ENCODE assay signal across 19 cellular contexts in genomic region chr16:85561248-85562101, GRCh38. TPM values are rescaled to one million over a fixed set of nuclear protein-coding genes. Genes with fewer than 3 reads are reported as not detected.
DNase-seq lines count a peak whose midpoint lies in the region; ATAC-seq and TF ChIP-seq lines count a peak whose summit lies in the region.
"Had no signal": no experiment of that assay in that cellular context is flagged by ENCODE, and none has a peak within 500 bp of the region (broad histone marks: within the 10 kb centered on the region; RNA-seq: fewer than 3 reads in every experiment).

No MANE protein-coding gene starts in this region.

- no peaks in the 10 kb centered on the region for H3K9me3 ChIP-seq in SK-N-SH
- H3K9me3 ChIP-seq in endodermal cell (ENCODE audit: control insufficient read depth, low read length): no peaks in the 10 kb centered on the region
- no peaks in the 10 kb centered on the region for H3K9me3 ChIP-seq in neural cell (ENCODE audit: low read length)
- no peaks in the 10 kb centered on the region for H3K9me3 ChIP-seq in upper lobe of left lung
- no peaks in the 10 kb centered on the region for H3K9me3 ChIP-seq in prostate gland

- H4K20me1 ChIP-seq in SK-N-SH (ENCODE audit: insufficient read depth) (peaks cover 90% of the 10 kb centered on the region), neural cell (ENCODE audit: insufficient read depth) (peaks cover 37% of the 10 kb centered on the region)

- POLR2A ChIA-PET in SK-N-SH (lab: Yijun Ruan, JAX): interaction anchor here (0.8 to 3.7 kb wide), 3 partner anchors 9 to 140 kb away, joined by 3 to 15 read pairs (median 3); no protein-coding TSS in a partner anchor

- H3K4me2 ChIP-seq in SK-N-SH (no peak overlapping the region), neural cell (ENCODE audit: low read length) (no peak overlapping the region)

- TF ChIP-seq CTCF in SK-N-SH (IDR thresholded peaks at IDR 0.05) (no peak), endodermal cell (conservative IDR thresholded peaks at IDR 0.05) (peak; percentile 18), neural cell (IDR thresholded peaks at IDR 0.05; ENCODE audit: poor library complexity, severe bottlenecking) (no peak), upper lobe of left lung (IDR thresholded peaks at IDR 0.05) (no peak), prostate gland (IDR thresholded peaks at IDR 0.05) (no peak)

- H3K9me2 ChIP-seq in SK-N-SH (no peaks in the 10 kb centered on the region), neural cell (ENCODE audit: insufficient read depth, low read length) (no peaks in the 10 kb centered on the region)

- CTCF ChIA-PET in SK-N-SH (lab: Yijun Ruan, JAX): interaction anchor here (0.5 to 5.9 kb wide), 17 partner anchors 10 to 446 kb away, joined by 3 to 51 read pairs (median 3); no protein-coding TSS in a partner anchor

- H3K4me3 Mint-ChIP-seq in endodermal cell: no peak overlapping the region

- H3K9ac ChIP-seq in SK-N-SH: no peak overlapping the region
- no peak overlapping the region for H3K9ac ChIP-seq in endodermal cell (ENCODE audit: extremely low read depth, low read length, poor library complexity, severe bottlenecking)
- H3K9ac ChIP-seq in neural cell (ENCODE audit: low read length): no peak overlapping the region

- intact Hi-C loops in prostate gland (cut with DNase I): no loop called here

- H3F3A ChIP-seq in SK-N-SH (replicated peaks; ENCODE audit: insufficient read depth) (peaks cover 11% of the 10 kb centered on the region), neural cell (ENCODE audit: insufficient read depth, low read length, poor library complexity, severe bottlenecking) (no peaks in the 10 kb centered on the region)

- H3K27ac Mint-ChIP-seq in endodermal cell: peak overlapping the region; percentile 77

- no peak for TF ChIP-seq POLR2A in upper lobe of left lung (IDR thresholded peaks at IDR 0.05)
- no peak for TF ChIP-seq POLR2A in prostate gland (IDR thresholded peaks at IDR 0.05)

- H3K27ac ChIP-seq in SK-N-SH (ENCODE audit: low read depth in 2 of 2, low read length in 1 of 2): peak overlapping the region in 1 of 2 experiments; percentile 89; a peak in 2 of 4 replicates
- H3K27ac ChIP-seq in endodermal cell (ENCODE audit: low read depth, low read length): peak overlapping the region; percentile 65
- no peak overlapping the region for H3K27ac ChIP-seq in neural cell (ENCODE audit: low read length)
- peak overlapping the region; percentile 38 to 86 (median 82) for H3K27ac ChIP-seq in upper lobe of left lung
- no peak overlapping the region for H3K27ac ChIP-seq in prostate gland
- H3K27ac ChIP-seq: 22Rv1, epithelial cell of prostate had no signal

- ATAC-seq in SK-N-SH treated with all-trans-retinoic acid at 6 μM for 48 hours: no peak
- no peak for ATAC-seq in upper lobe of left lung (ENCODE audit: low FRiP score in 2 of 2)
- ATAC-seq: sciatic nerve had no signal

- H2AFZ ChIP-seq in SK-N-SH (ENCODE audit: low read depth): no peak overlapping the region
- no peak overlapping the region for H2AFZ ChIP-seq in neural cell (ENCODE audit: low read depth, low read length)

- no peaks in the 10 kb centered on the region for H3K36me3 ChIP-seq in SK-N-SH (replicated peaks in 1 of 2; ENCODE audit: control insufficient read depth in 1 of 2, insufficient read depth in 2 of 2, low read length in 1 of 2)
- no peaks in the 10 kb centered on the region for H3K36me3 ChIP-seq in endodermal cell (ENCODE audit: control insufficient read depth, insufficient read depth, low read length)
- no peaks in the 10 kb centered on the region for H3K36me3 ChIP-seq in neural cell (ENCODE audit: insufficient read depth, low read length)
- no peaks in the 10 kb centered on the region for H3K36me3 ChIP-seq in upper lobe of left lung
- H3K36me3 ChIP-seq in prostate gland: no peaks in the 10 kb centered on the region

- H3K4me1 Mint-ChIP-seq in endodermal cell: peaks cover 48% of the 10 kb centered on the region

- DNase-seq in SK-N-SH: no peak
- DNase-seq in endodermal cell: no peak
- DNase-seq in upper lobe of left lung: no peak
- no peak for DNase-seq in activated T-cell treated with anti-CD3 and anti-CD28 coated beads, Interleukin-2, amount 50 U/mL, for 1 hour
- no peak for DNase-seq in prostate gland (ENCODE audit: low spot score)
- DNase-seq in amniotic stem cell (lab: John Stamatoyannopoulos, UW): no peak
- DNase-seq: activated CD4-positive, alpha-beta T cell treated with anti-CD3 and anti-CD28 coated beads, Interleukin-2, amount 50 U/mL, for 48 hours; activated T-cell treated with anti-CD3 and anti-CD28 coated beads, Interleukin-2, amount 50 U/mL, for 48 hours; CD4-positive, alpha-beta memory T cell; H7; islet precursor cell; SHP77 treated with DMSO at 0.1 percent for 48 hours; stimulated activated CD4-positive, alpha-beta T cell treated with anti-CD3 and anti-CD28 coated beads, Interleukin-4, amount 100 ng/mL, for 1 hour; T-helper 9 cell had no signal

- no peaks in the 10 kb centered on the region for H3K36me3 Mint-ChIP-seq in endodermal cell (ENCODE audit: low read depth)

- peaks cover 84% of the 10 kb centered on the region for H3K79me2 ChIP-seq in SK-N-SH (ENCODE audit: insufficient read depth)
- H3K79me2 ChIP-seq in neural cell (replicated peaks; ENCODE audit: insufficient read depth, low read length): peaks cover 98% of the 10 kb centered on the region

- no peaks in the 10 kb centered on the region for H3K9me3 Mint-ChIP-seq in endodermal cell

- H3K4me3 ChIP-seq in SK-N-SH (ENCODE audit: low read depth in 2 of 2, low read length in 1 of 2): no peak overlapping the region
- H3K4me3 ChIP-seq in endodermal cell (ENCODE audit: low read length): no peak overlapping the region
- peak overlapping the region; percentile 46 for H3K4me3 ChIP-seq in neural cell (ENCODE audit: low read length)
- no peak overlapping the region for H3K4me3 ChIP-seq in upper lobe of left lung
- no peak overlapping the region for H3K4me3 ChIP-seq in prostate gland

- no peaks in the 10 kb centered on the region for H3K27me3 Mint-ChIP-seq in endodermal cell (ENCODE audit: insufficient read depth)
- H3K27me3 Mint-ChIP-seq: CD4-positive, alpha-beta memory T cell had no signal

- WGBS in SK-N-SH (ENCODE audit: low lambda C conversion rate): 84% methylated on average over 15 of the region's 24 CpGs
- WGBS in endodermal cell (ENCODE audit: insufficient coverage in 1 of 2, insufficient read length in 1 of 2), 2 experiments: 90 to 100% methylated on average over 3 to 24 of the region's 24 CpGs
- WGBS in upper lobe of left lung, 2 donors: 62 to 63% methylated on average over 12 to 24 of the region's 24 CpGs
- WGBS in prostate gland: 83% methylated on average over 24 of the region's 24 CpGs

- peaks cover 23 to 66% of the 10 kb centered on the region in 2 experiments for H3K4me1 ChIP-seq in SK-N-SH (ENCODE audit: control insufficient read depth in 1 of 2, insufficient read depth in 2 of 2, low read depth in 1 of 2, low read length in 1 of 2)
- peaks cover 20% of the 10 kb centered on the region for H3K4me1 ChIP-seq in endodermal cell (ENCODE audit: control insufficient read depth, insufficient read depth, low read length)
- peaks cover 84 to 96% (median 85%) of the 10 kb centered on the region in 4 donors for H3K4me1 ChIP-seq in upper lobe of left lung
- peaks cover 14% of the 10 kb centered on the region for H3K4me1 ChIP-seq in prostate gland (replicated peaks)

- TF ChIP-seq EP300 in SK-N-SH (IDR thresholded peaks at IDR 0.05; ENCODE audit: borderline replicate concordance in 1 of 2, low read depth in 1 of 2, low read length in 1 of 2) (no peak), neural cell (conservative IDR thresholded peaks at IDR 0.05; ENCODE audit: poor library complexity, severe bottlenecking) (no peak), upper lobe of left lung (IDR thresholded peaks at IDR 0.05) (no peak)

- no peak for TF ChIP-seq RAD21 in SK-N-SH (IDR thresholded peaks at IDR 0.05; ENCODE audit: low read length)
- no peak for TF ChIP-seq RAD21 in neural cell (conservative IDR thresholded peaks at IDR 0.05)

- H3K27me3 ChIP-seq in SK-N-SH (ENCODE audit: insufficient read depth) (no peaks in the 10 kb centered on the region), endodermal cell (ENCODE audit: control insufficient read depth, insufficient read depth, low read length, poor library complexity, severe bottlenecking) (no peaks in the 10 kb centered on the region), neural cell (ENCODE audit: insufficient read depth, low read depth, low read length) (no peaks in the 10 kb centered on the region), upper lobe of left lung (no peaks in the 10 kb centered on the region), prostate gland (replicated peaks; ENCODE audit: insufficient read depth) (no peaks in the 10 kb centered on the region)

TF ChIP-seq in neural cell, 6 proteins besides CTCF, POLR2A, EP300 and RAD21 (continues in another document):
- no peak for TF ChIP-seq EZH2 (IDR thresholded peaks at IDR 0.05; ENCODE audit: borderline replicate concordance, insufficient read depth, low read length, poor library complexity, severe bottlenecking)
- TF ChIP-seq TAF1 (IDR thresholded peaks at IDR 0.05; ENCODE audit: low read depth): no peak
- TF ChIP-seq SMC3 (conservative IDR thresholded peaks at IDR 0.05; ENCODE audit: poor library complexity): no peak

RNA-seq across cellular contexts. Expression of gene GSE1, which starts 51.6 kb away (rescaled TPM):
- 22.7 and 26.5 TPM in 2 replicates for polyA plus RNA-seq in SK-N-SH (2012; rRNA removed)
- 18.5 and 22.7 TPM in 2 replicates for polyA plus RNA-seq in SK-N-SH (2012; cell fraction: cytosol; rRNA removed)
- 94.0 and 103 TPM in 2 replicates for polyA plus RNA-seq in SK-N-SH (2012; cell fraction: nucleus; rRNA removed)
- 100 to 1,000 TPM; 108 to 128 TPM for total RNA-seq in endodermal cell
- polyA plus RNA-seq in endodermal cell (2013, experiment 1 of 2): 55.0 TPM
- polyA plus RNA-seq in endodermal cell (2013, experiment 2 of 2): 54.2 TPM
- 35.6 and 38.3 TPM in 2 replicates for polyA plus RNA-seq in neural cell
- 65.7 and 89.0 TPM in 2 replicates for polyA minus RNA-seq in neural cell
- 100 to 1,000 TPM in 2 of 6 donors, 10 to 100 TPM in 4; 80.2 to 332 (median 90.8) TPM for total RNA-seq in upper lobe of left lung
- total RNA-seq in prostate gland: 100 to 1,000 TPM in 1 of 2 donors, 10 to 100 TPM in 1; 41.4 to 146 TPM

Comparison
In these comparisons a context has a peak if more than half of its experiments do, and no peak if none do; other contexts are left out.
1. H3K27ac ChIP-seq: peak in endodermal cell (single experiment) and upper lobe of left lung (4 of 4); none in neural cell (single experiment) and prostate gland (0 of 2).